In the genomic region with DNA sequence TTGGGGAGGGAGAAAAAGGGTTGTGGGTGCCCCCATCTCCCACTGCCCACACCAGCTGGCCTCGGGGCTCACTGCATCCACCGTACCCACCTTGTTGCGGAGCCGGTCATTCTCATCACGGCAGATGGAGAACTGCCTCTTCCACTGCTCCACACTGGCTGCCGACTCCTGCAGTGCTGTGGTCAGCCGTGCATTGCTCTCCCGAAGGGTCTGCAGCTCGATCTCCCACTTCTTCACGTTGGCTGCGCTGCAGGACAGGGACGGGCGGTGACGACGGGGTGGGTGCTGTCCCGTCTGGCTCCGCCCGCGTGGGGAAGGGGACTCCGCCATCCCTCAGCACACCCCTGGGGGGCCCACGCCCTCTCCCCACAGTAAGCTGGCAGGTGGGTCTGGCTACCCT, we compare ENCODE assay signal across 30 cellular contexts. TPM values are rescaled to one million over a fixed set of nuclear protein-coding genes. Genes with fewer than 3 reads are reported as not detected.
"Had no signal": no experiment of that assay in that cellular context is flagged by ENCODE, and none has a peak within 500 bp of the region (broad histone marks: within the 10 kb centered on the region; RNA-seq: fewer than 3 reads in every experiment).

No MANE protein-coding gene starts in this region.

- H3K4me2 ChIP-seq: hepatocyte had no signal

- H3K4me1 ChIP-seq: foreskin keratinocyte had no signal

- DNase-seq: dermis blood vessel endothelial cell; effector memory CD4-positive, alpha-beta T cell; foreskin keratinocyte; heart left ventricle; kidney glomerular epithelial cell; left colon; left ventricle myocardium superior; lower lobe of right lung; natural killer cell; sigmoid colon; stimulated activated CD4-positive, alpha-beta T cell treated with anti-CD3 and anti-CD28 coated beads, Interleukin-2, amount 100 ng/mL, for 24 hours; stimulated activated CD4-positive, alpha-beta T cell treated with anti-CD3 and anti-CD28 coated beads, Interleukin-4, amount 100 ng/mL, for 24 hours; thyroid gland; trophoblast cell had no signal

- H2AFZ ChIP-seq: hepatocyte, parathyroid adenoma had no signal

- H3K4me3 ChIP-seq: coronary artery, esophagus muscularis mucosa, gastroesophageal sphincter, heart left ventricle, hepatocyte, lower lobe of right lung, sigmoid colon, thyroid gland had no signal

- ATAC-seq: foreskin keratinocyte; gastroesophageal sphincter; heart left ventricle; left colon; left ventricle myocardium superior; natural killer cell; stimulated activated effector memory CD8-positive, alpha-beta T cell treated with anti-CD3 and anti-CD28 coated beads, Interleukin-12 subunit alpha, Interleukin-12 subunit beta, amount 100 ng/mL, for 72 hours had no signal

- H3K9me3 ChIP-seq: esophagus muscularis mucosa, gastroesophageal sphincter, heart left ventricle, lower lobe of right lung, neutrophil, sigmoid colon, thyroid gland had no signal

- H3K27ac ChIP-seq: coronary artery, esophagus muscularis mucosa, foreskin keratinocyte, gastroesophageal sphincter, hepatocyte, lower lobe of right lung, neutrophil, parathyroid adenoma, sigmoid colon had no signal

- H3K27me3 ChIP-seq: esophagus muscularis mucosa, foreskin keratinocyte, gastroesophageal sphincter, heart left ventricle, hepatocyte, neutrophil, sigmoid colon, thyroid gland had no signal

- H3K36me3 ChIP-seq: neutrophil, sigmoid colon had no signal

- H3K9ac ChIP-seq: parathyroid adenoma had no signal

RNA-seq across cellular contexts. Expression of gene FSD2, which starts 48.7 kb away (rescaled TPM):
- total RNA-seq: dermis blood vessel endothelial cell, endothelial cell of umbilical vein, epithelial cell of proximal tubule, esophagus muscularis mucosa, fibroblast of lung, foreskin keratinocyte, gastroesophageal sphincter, hepatocyte, left colon, natural killer cell, omental fat pad, progenitor cell of endocrine pancreas, sigmoid colon, subcutaneous adipose tissue, temporal lobe had no signal
- polyA plus RNA-seq: endothelial cell of umbilical vein, fibroblast of lung, foreskin keratinocyte, neural cell, sigmoid colon, urinary bladder had no signal
